In the genomic region with DNA sequence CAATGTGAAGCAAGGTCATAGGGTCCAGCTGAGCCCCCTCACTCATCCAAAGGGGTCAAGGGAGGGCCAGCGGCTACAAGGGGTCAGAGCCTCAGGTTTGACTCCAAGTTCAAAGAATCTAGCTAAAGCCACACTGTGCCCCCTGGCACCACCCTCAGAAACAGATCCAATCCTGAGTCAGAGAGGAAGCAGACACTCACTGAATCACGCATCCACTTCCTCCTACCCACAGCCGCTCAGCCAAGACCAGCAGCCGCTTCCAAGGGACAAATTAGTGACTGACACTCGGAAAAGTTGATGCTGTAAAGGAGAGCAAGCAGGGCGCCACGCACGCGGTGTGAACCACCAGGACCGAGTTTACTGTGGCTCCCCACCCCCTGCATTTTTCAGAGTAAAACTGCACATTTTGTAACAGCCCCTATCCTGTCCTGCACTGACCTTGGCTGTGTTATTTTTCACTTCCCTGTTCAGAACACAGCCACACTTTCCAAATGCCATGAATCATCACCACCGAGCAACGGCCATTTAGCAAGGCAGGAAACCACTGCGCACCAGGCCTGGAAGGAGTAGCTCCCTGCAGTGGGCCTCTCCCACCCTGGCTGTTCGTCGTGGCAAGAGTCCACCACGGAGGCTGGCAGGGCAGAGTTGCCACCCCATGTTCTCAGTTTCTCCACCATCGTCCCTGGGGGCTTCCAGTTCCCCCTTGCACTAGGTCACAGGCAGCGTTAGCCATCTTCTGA, we compare ENCODE assay signal across 1 cellular context.
TF ChIP-seq lines count a peak whose summit lies in the region.

No MANE protein-coding gene starts in this region.

TF ChIP-seq in GM23338, 12 proteins besides CTCF, POLR2A, EP300 and RAD21 (continued from another document):
- TF ChIP-seq ZNF462 (CRISPR knock-in tag; IDR thresholded peaks at IDR 0.05) (no peak), POLR2AphosphoS5 (IDR thresholded peaks at IDR 0.05; ENCODE audit: low read depth) (no peak), ZNF114 (CRISPR knock-in tag; IDR thresholded peaks at IDR 0.05) (no peak)
